7 cellular contexts compared by ENCODE assay signal in the genomic region with DNA sequence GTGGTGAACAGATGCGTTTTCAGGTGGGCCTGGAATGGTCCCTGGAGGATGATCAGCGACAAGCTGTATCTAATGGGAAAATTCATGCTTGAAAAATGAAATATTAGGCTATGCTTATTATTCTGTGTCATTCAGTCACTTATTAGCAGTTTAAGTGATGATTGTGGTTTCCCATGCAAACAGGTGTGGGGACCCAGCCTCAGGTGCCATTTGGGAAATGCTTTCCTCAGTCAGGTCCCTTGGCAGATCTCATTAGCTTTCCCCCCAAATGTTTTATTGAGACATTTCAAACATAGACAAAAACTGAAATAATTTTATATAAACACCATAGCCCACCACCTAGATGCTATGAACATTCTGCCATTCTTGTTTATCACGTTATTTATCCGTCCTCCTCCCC. TPM values are rescaled to one million over a fixed set of nuclear protein-coding genes. Genes with fewer than 3 reads are reported as not detected.
DNase-seq lines count a peak whose midpoint lies in the region; ATAC-seq and TF ChIP-seq lines count a peak whose summit lies in the region.

No MANE protein-coding gene starts in this region.

- peak overlapping the region; percentile 93 for H3K4me3 Mint-ChIP-seq in activated CD4-positive, alpha-beta memory T cell treated with anti-CD3 and anti-CD28 coated beads for 36 hours

- H3K27ac Mint-ChIP-seq in activated CD4-positive, alpha-beta memory T cell treated with anti-CD3 and anti-CD28 coated beads for 36 hours, result peak overlapping the region; percentile 46

- H3K27me3 Mint-ChIP-seq in activated CD4-positive, alpha-beta memory T cell treated with anti-CD3 and anti-CD28 coated beads for 36 hours, result no peaks in the 10 kb centered on the region

- no peaks in the 10 kb centered on the region for H3K36me3 ChIP-seq in smooth muscle cell (ENCODE audit: low read depth)

- no peak for TF ChIP-seq CTCF in HL-60 (IDR thresholded peaks at IDR 0.05; ENCODE audit: insufficient read depth, low read length)
- no peak for TF ChIP-seq CTCF in smooth muscle cell (IDR thresholded peaks at IDR 0.05; ENCODE audit: borderline replicate concordance, insufficient read depth, poor library complexity, severe bottlenecking)

- peaks cover 6% of the 10 kb centered on the region for H3F3A ChIP-seq in smooth muscle cell (ENCODE audit: low read depth)

- H3K4me1 ChIP-seq in smooth muscle cell (ENCODE audit: low read depth), result no peaks in the 10 kb centered on the region

- POLR2A ChIA-PET in activated CD4-positive, alpha-beta memory T cell treated with anti-CD3 and anti-CD28 coated beads for 36 hours (lab: Charles Lee), result interaction anchor here (0.7 to 1.1 kb wide), 4 partner anchors 90 to 136 kb away, joined by 3 to 6 read pairs (median 4); a partner anchor contains a TSS

- 54% methylated on average over 4 of the region's 4 CpGs for WGBS in smooth muscle cell (ENCODE audit: low lambda C conversion rate)

- CTCF ChIA-PET in activated CD4-positive, alpha-beta memory T cell treated with anti-CD3 and anti-CD28 coated beads for 36 hours (lab: Charles Lee), result interaction anchor here (0.8 to 2.8 kb wide), 4 partner anchors 74 to 396 kb away, joined by 3 to 12 read pairs (median 4); no protein-coding TSS in a partner anchor

- H3K79me2 ChIP-seq in smooth muscle cell (ENCODE audit: low read depth), result no peaks in the 10 kb centered on the region

- intact Hi-C loops in activated CD4-positive, alpha-beta memory T cell treated with anti-CD3 and anti-CD28 coated beads for 36 hours (cut with micrococcal nuclease), result loop anchor here (5.0 to 10.0 kb wide), 4 partner anchors 339 to 864 kb away; a partner anchor contains a TSS

- H3K9ac ChIP-seq in smooth muscle cell (ENCODE audit: low read depth), result no peak overlapping the region

- DNase-seq in HL-60 (ENCODE audit: low read depth in 1 of 2, low spot score in 1 of 2) (no peak), smooth muscle cell (lab: John Stamatoyannopoulos, UW; ENCODE audit: unreplicated experiment) (no peak), NCI-H524 treated with DMSO at 0.1 percent for 48 hours (lab: John Stamatoyannopoulos, UW) (no peak)
- DNase-seq in activated CD4-positive, alpha-beta memory T cell treated with anti-CD3 and anti-CD28 coated beads for 36 hours, result no peak

- H3K27ac ChIP-seq in HL-60 (replicated peaks) (no peak overlapping the region), smooth muscle cell (ENCODE audit: low read depth) (no peak overlapping the region)

- H3K27me3 ChIP-seq in HL-60 (ENCODE audit: insufficient read depth, poor library complexity, severe bottlenecking) (no peaks in the 10 kb centered on the region), smooth muscle cell (ENCODE audit: low read depth) (peaks cover 2% of the 10 kb centered on the region)

- peaks cover 28% of the 10 kb centered on the region for H3K4me1 Mint-ChIP-seq in activated CD4-positive, alpha-beta memory T cell treated with anti-CD3 and anti-CD28 coated beads for 36 hours (ENCODE audit: low read depth)

- ATAC-seq in HG03565 (IDR thresholded peaks at IDR 0.05; ENCODE audit: unreplicated experiment), result no peak
- ATAC-seq in HG02678 (IDR thresholded peaks at IDR 0.05; ENCODE audit: unreplicated experiment), result no peak

- H3K4me2 ChIP-seq in smooth muscle cell, result peak overlapping the region; percentile 97

- no peaks in the 10 kb centered on the region for H4K20me1 ChIP-seq in smooth muscle cell (ENCODE audit: low read depth)

- peak overlapping the region; percentile 35 for H3K4me3 ChIP-seq in HL-60 (replicated peaks; ENCODE audit: insufficient read depth, low read length)
- H3K4me3 ChIP-seq in iPS-11a (ENCODE audit: low read depth, low read length), result peak overlapping the region; percentile 60
- peak overlapping the region; percentile 90 for H3K4me3 ChIP-seq in smooth muscle cell

- peak overlapping the region; percentile 97 for H2AFZ ChIP-seq in smooth muscle cell (ENCODE audit: low read depth)

- no peaks in the 10 kb centered on the region for H3K9me3 ChIP-seq in smooth muscle cell (replicated peaks; ENCODE audit: low read depth)

- H3K36me3 Mint-ChIP-seq in activated CD4-positive, alpha-beta memory T cell treated with anti-CD3 and anti-CD28 coated beads for 36 hours, result peaks cover 4% of the 10 kb centered on the region

- no peaks in the 10 kb centered on the region for H3K9me3 Mint-ChIP-seq in activated CD4-positive, alpha-beta memory T cell treated with anti-CD3 and anti-CD28 coated beads for 36 hours

RNA-seq across cellular contexts. Expression of a gene that starts 0.4 kb away (rescaled TPM):
- 10 to 100 TPM; 43.1 to 44.1 TPM for total RNA-seq in activated CD4-positive, alpha-beta memory T cell treated with anti-CD3 and anti-CD28 coated beads for 36 hours
- total RNA-seq in smooth muscle cell, result 2.2 and 3.1 TPM in 2 replicates
- polyA plus RNA-seq in smooth muscle cell, result 1.1 and 1.6 TPM in 2 replicates

Comparison
In these comparisons a context has a peak if more than half of its experiments do, and no peak if none do; other contexts are left out.
1. H3K4me3 ChIP-seq: peak in every context shown above with its lines; median percentile 90 in smooth muscle cell; 60 in iPS-11a; 35 in HL-60.
2. RNA of a gene that starts 0.4 kb away (total RNA-seq): 43.1 to 44.1 TPM in activated CD4-positive, alpha-beta memory T cell treated with anti-CD3 and anti-CD28 coated beads for 36 hours; 2.2 to 3.1 TPM in smooth muscle cell; every median in the first group is over 10 times any median in the second.